In the genomic region with DNA sequence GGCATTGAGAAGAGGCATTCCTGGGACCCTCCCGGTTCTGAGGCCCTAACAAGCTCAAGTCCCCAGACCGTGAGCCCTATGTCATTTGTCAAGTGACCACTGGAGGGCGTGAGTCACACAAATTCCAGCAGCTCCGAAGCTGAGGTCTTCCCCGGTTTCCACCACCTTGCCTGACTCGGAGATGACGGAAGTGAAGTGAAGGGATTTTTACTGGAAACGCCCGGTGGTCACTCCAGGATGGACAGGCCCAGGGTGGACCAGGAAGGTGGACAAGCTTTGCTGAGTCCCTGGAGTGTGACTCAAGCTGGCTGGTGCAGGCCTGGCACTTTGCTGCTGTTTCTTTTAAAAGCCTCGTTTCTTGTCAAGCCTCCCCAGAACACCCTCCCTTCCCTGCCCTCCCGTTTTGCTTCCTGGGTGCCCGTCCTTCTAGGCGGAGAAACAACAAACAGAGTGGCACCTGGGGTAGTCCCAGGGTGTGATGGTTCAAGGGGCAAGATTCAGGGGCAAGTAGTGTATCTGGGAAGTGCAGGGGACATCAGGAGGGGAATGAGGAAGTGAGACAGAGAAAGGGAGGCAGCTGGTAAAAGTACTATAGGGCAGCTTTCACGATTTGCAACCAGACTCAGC, we compare ENCODE assay signal across 9 cellular contexts. TPM values are rescaled to one million over a fixed set of nuclear protein-coding genes. Genes with fewer than 3 reads are reported as not detected.
DNase-seq lines count a peak whose midpoint lies in the region; ATAC-seq, FAIRE-seq and TF ChIP-seq lines count a peak whose summit lies in the region.
"Had no signal": no experiment of that assay in that cellular context is flagged by ENCODE, and none has a peak within 500 bp of the region (broad histone marks: within the 10 kb centered on the region; RNA-seq: fewer than 3 reads in every experiment).

No MANE protein-coding gene starts in this region.

- peak overlapping the region; percentile 50 for H3K4me3 Mint-ChIP-seq in activated CD4-positive, alpha-beta T cell treated with anti-CD3 and anti-CD28 coated beads for 36 hours

- 0 out of 5 replicates have a peak, but pooled peaks cover 0 to 1% of the 10 kb centered on the region in 2 experiments for H3K27me3 ChIP-seq in HepG2 (ENCODE audit: control insufficient read depth in 1 of 2, insufficient read depth in 2 of 2, low read length in 2 of 2)

- in situ Hi-C loops in HepG2 (cut with HindIII; ENCODE audit: extremely low pct_ligation_motif_present, low pct_unique_long_range_greater_than_20kb): loop anchor here (5.0 kb wide), 1 partner anchor 72 kb away; no protein-coding TSS in a partner anchor

- H3K79me2 ChIP-seq in HepG2 (ENCODE audit: insufficient read depth, low read length): no peaks in the 10 kb centered on the region

- H3K4me3 ChIP-seq in coronary artery: peak overlapping the region; percentile 66
- peak overlapping the region; percentile 23 to 55 (median 27); a peak in 3 of 6 replicates for H3K4me3 ChIP-seq in HepG2 (replicated peaks in 1 of 3; ENCODE audit: insufficient read depth in 1 of 3, low read depth in 2 of 3, low read length in 3 of 3)

- peak overlapping the region; percentile 94 for H3K27ac Mint-ChIP-seq in activated CD4-positive, alpha-beta T cell treated with anti-CD3 and anti-CD28 coated beads for 36 hours

- TF ChIP-seq EP300 in HepG2 (IDR thresholded peaks at IDR 0.05; ENCODE audit: low read depth in 2 of 2, low read length in 2 of 2) (no peak), HepG2 (CRISPR knock-in tag; IDR thresholded peaks at IDR 0.05; ENCODE audit: borderline replicate concordance) (no peak)

- no peaks in the 10 kb centered on the region for H3K36me3 ChIP-seq in HepG2 (replicated peaks in 1 of 2; ENCODE audit: control insufficient read depth in 1 of 2, insufficient read depth in 2 of 2, low read length in 2 of 2)

- TF ChIP-seq CTCF in coronary artery (IDR thresholded peaks at IDR 0.05) (peak; percentile 70), HepG2 (CRISPR knock-in tag; IDR thresholded peaks at IDR 0.05) (peak; percentile 95)

- POLR2A ChIA-PET in activated CD4-positive, alpha-beta T cell treated with anti-CD3 and anti-CD28 coated beads for 36 hours (lab: Charles Lee): interaction anchor here (1.4 kb wide), 1 partner anchor 74 kb away, joined by 4 read pairs; no protein-coding TSS in a partner anchor
- POLR2A ChIA-PET in HepG2 (lab: Yijun Ruan, JAX): interaction anchor here (0.6 to 1.2 kb wide), 2 partner anchors 74 to 166 kb away, joined by 5 to 12 read pairs; no protein-coding TSS in a partner anchor

- H3K4me1 Mint-ChIP-seq in activated CD4-positive, alpha-beta T cell treated with anti-CD3 and anti-CD28 coated beads for 36 hours: peaks cover 41% of the 10 kb centered on the region

- peak; percentile 45 for ATAC-seq in HG03175 (IDR thresholded peaks at IDR 0.05; ENCODE audit: unreplicated experiment)
- peak; percentile 54 for ATAC-seq in activated CD4-positive, alpha-beta T cell treated with anti-CD3 and anti-CD28 coated beads for 36 hours
- ATAC-seq in HepG2: peak; percentile 94

- H3K9ac ChIP-seq in HepG2 (ENCODE audit: insufficient read depth, low read depth, low read length): no peak overlapping the region; the same call in 1 of the 2 replicates

- peak; percentile 88 for FAIRE-seq in HepG2 (lab: Jason Lieb, UNC)
- FAIRE-seq: A204.1 had no signal

- intact Hi-C loops in activated CD4-positive, alpha-beta T cell treated with anti-CD3 and anti-CD28 coated beads for 36 hours (cut with DNase I, micrococcal nuclease): loop anchor here (1.0 to 5.0 kb wide), 6 partner anchors 45 to 513 kb away; a partner anchor contains a TSS
- intact Hi-C loops in HepG2 (cut with micrococcal nuclease; ENCODE audit: unreplicated experiment): loop anchor here (1.0 to 5.0 kb wide), 3 partner anchors 45 to 153 kb away; no protein-coding TSS in a partner anchor

- no peaks in the 10 kb centered on the region for H3K9me3 ChIP-seq in HepG2 (ENCODE audit: low read length)

- CTCF ChIA-PET in activated CD4-positive, alpha-beta T cell treated with anti-CD3 and anti-CD28 coated beads for 36 hours (lab: Charles Lee): interaction anchor here (0.6 to 7.2 kb wide), 40 partner anchors 9 to 634 kb away, joined by 3 to 320 read pairs (median 5); a partner anchor contains a TSS
- CTCF ChIA-PET in HepG2 (lab: Yijun Ruan, JAX; ENCODE audit: low intra/inter-chr PET ratio, low total read pairs): interaction anchor here (1.2 to 4.2 kb wide), 2 partner anchors 74 to 87 kb away, joined by 6 to 46 read pairs; a partner anchor contains a TSS

- WGBS in HepG2 (ENCODE audit: low lambda C conversion rate): 2% methylated on average over 10 of the region's 14 CpGs

- H3K36me3 Mint-ChIP-seq in activated CD4-positive, alpha-beta T cell treated with anti-CD3 and anti-CD28 coated beads for 36 hours (ENCODE audit: low read depth): no peaks in the 10 kb centered on the region

- no peaks in the 10 kb centered on the region for H4K20me1 ChIP-seq in HepG2 (ENCODE audit: insufficient read depth, low read length)

- peaks cover 17% of the 10 kb centered on the region for H3K4me1 ChIP-seq in HepG2 (ENCODE audit: insufficient read depth, low read length)

- BruUV-seq in HepG2 (replicated peaks; lab: Mats Ljungman, UMichigan): no TSS peak

- TF ChIP-seq RAD21 in HepG2 (CRISPR knock-in tag; IDR thresholded peaks at IDR 0.05): peak; percentile 78

- H3K27ac ChIP-seq in coronary artery: peak overlapping the region; percentile 44 to 50
- no peak overlapping the region for H3K27ac ChIP-seq in HepG2 (ENCODE audit: extremely low read length, insufficient read depth, low read length)

- H3K4me2 ChIP-seq in HepG2 (ENCODE audit: low read depth, low read length): peak overlapping the region; percentile 85

- H2AFZ ChIP-seq in HepG2 (ENCODE audit: low read length): peak overlapping the region; percentile 71

- DNase-seq in NCI-H2081 (lab: John Stamatoyannopoulos, UW) (peak; percentile 62 to 70), NCI-H2081 treated with DMSO at 0.1 percent for 48 hours (lab: John Stamatoyannopoulos, UW) (no peak), NCI-H446 treated with DMSO at 0.1 percent for 48 hours (lab: John Stamatoyannopoulos, UW) (peak; percentile 25), coronary artery (ENCODE audit: low spot score) (peak; percentile 85), HepG2 (ENCODE audit: low spot score) (peak; percentile 78)
- DNase-seq in activated CD4-positive, alpha-beta T cell treated with anti-CD3 and anti-CD28 coated beads for 36 hours: peak; percentile 88
- peak; percentile 68 for DNase-seq in stimulated activated CD4-positive, alpha-beta T cell treated with anti-CD3 and anti-CD28 coated beads, Interleukin-2, amount 100 ng/mL, for 4 hours (ENCODE audit: low read depth)

- no peak for TF ChIP-seq POLR2A in HepG2 (IDR thresholded peaks at IDR 0.05; ENCODE audit: insufficient read depth in 1 of 2, low read depth in 2 of 2, low read length in 2 of 2)

- H3K9me3 Mint-ChIP-seq in activated CD4-positive, alpha-beta T cell treated with anti-CD3 and anti-CD28 coated beads for 36 hours (ENCODE audit: low read depth): peaks cover 5% of the 10 kb centered on the region

- H3K27me3 Mint-ChIP-seq in activated CD4-positive, alpha-beta T cell treated with anti-CD3 and anti-CD28 coated beads for 36 hours: no peaks in the 10 kb centered on the region

TF ChIP-seq in HepG2, 621 proteins besides CTCF, POLR2A, EP300 and RAD21 (continues in another document):
- TF ChIP-seq ZNF333 (CRISPR knock-in tag; IDR thresholded peaks at IDR 0.05; ENCODE audit: borderline replicate concordance): no peak
- 0 out of 2 replicates have a peak, but pooled peaks have one; percentile 16 for TF ChIP-seq CREB1 (IDR thresholded peaks at IDR 0.05)
- no peak for TF ChIP-seq CREB1 (CRISPR knock-in tag; IDR thresholded peaks at IDR 0.05)
- 0 out of 2 replicates have a peak, but pooled peaks have one; percentile 23 for TF ChIP-seq RFXAP (CRISPR knock-in tag; IDR thresholded peaks at IDR 0.05; ENCODE audit: borderline replicate concordance)
- TF ChIP-seq TEAD3 (CRISPR knock-in tag; optimal IDR thresholded peaks at IDR 0.05; ENCODE audit: borderline replicate concordance): peak; percentile 88
- no peak for TF ChIP-seq SRF (IDR thresholded peaks at IDR 0.05; ENCODE audit: low read depth, low read length)
- TF ChIP-seq ZNF33B (CRISPR knock-in tag; IDR thresholded peaks at IDR 0.05): no peak
- TF ChIP-seq SALL1 (CRISPR knock-in tag; IDR thresholded peaks at IDR 0.05): 0 out of 2 replicates have a peak, but pooled peaks have one; percentile 15
- TF ChIP-seq KDM5B (CRISPR knock-in tag; IDR thresholded peaks at IDR 0.05; ENCODE audit: borderline replicate concordance): no peak
- peak; percentile 44; the same call in 1 of the 2 replicates for TF ChIP-seq GABPB1 (CRISPR knock-in tag; IDR thresholded peaks at IDR 0.05)

RNA-seq across cellular contexts. Expression of a gene that starts 5.3 kb away (rescaled TPM):
- total RNA-seq in activated CD4-positive, alpha-beta T cell treated with anti-CD3 and anti-CD28 coated beads for 36 hours: under 1 TPM; 0.07 to 0.09 TPM
- total RNA-seq in HepG2 (2016; rRNA removed; fragmentation: Illumina TruSeq; extraction: Trizol): 0.02 TPM in 1 of 2 replicates, not detected in the other
- total RNA-seq in HepG2 (2016; cell fraction: cytosol; rRNA removed; fragmentation: Illumina TruSeq; extraction: Trizol; ENCODE audit: low read depth): not detected in 2 replicates
- total RNA-seq in HepG2 (2016; cell fraction: insoluble cytoplasmic fraction; rRNA removed; fragmentation: Illumina TruSeq; extraction: Trizol): not detected in 2 replicates
- total RNA-seq in HepG2 (2016; cell fraction: membrane; rRNA removed; fragmentation: Illumina TruSeq; extraction: Trizol): not detected in 2 replicates
- total RNA-seq in HepG2 (2016; cell fraction: nucleus; rRNA removed; fragmentation: Illumina TruSeq; extraction: Trizol): not detected in 2 replicates
- polyA plus RNA-seq in HepG2 (2011; rRNA removed): 0.03 TPM in 1 of 2 replicates, not detected in the other
- not detected in 2 replicates for polyA plus RNA-seq in HepG2 (2011; cell fraction: cytosol; rRNA removed)
- polyA plus RNA-seq in HepG2 (2011; cell fraction: nucleus; rRNA removed): not detected in 2 replicates
- polyA plus RNA-seq in HepG2 (2012): not detected in 2 replicates
- polyA plus RNA-seq in HepG2 (2016; cell fraction: cytosol; fragmentation: Illumina TruSeq; extraction: Trizol; ENCODE audit: low read depth): not detected in 2 replicates
- polyA plus RNA-seq in HepG2 (2016; cell fraction: insoluble cytoplasmic fraction; fragmentation: Illumina TruSeq; extraction: Trizol; ENCODE audit: low read depth): not detected in 2 replicates
- polyA plus RNA-seq in HepG2 (2016; cell fraction: membrane; fragmentation: Illumina TruSeq; extraction: Trizol; ENCODE audit: low read depth): not detected in 2 replicates
- polyA plus RNA-seq in HepG2 (2016; cell fraction: nucleus; fragmentation: Illumina TruSeq; extraction: Trizol; ENCODE audit: insufficient read depth, low read depth): not detected in 2 replicates
- not detected in 2 replicates for polyA minus RNA-seq in HepG2 (2011; rRNA and poly(A)+ RNA removed; ENCODE audit: low replicate concordance)
- polyA minus RNA-seq in HepG2 (2011; cell fraction: cytosol; rRNA and poly(A)+ RNA removed): not detected in 2 replicates
- polyA minus RNA-seq in HepG2 (2011; cell fraction: nucleus; rRNA and poly(A)+ RNA removed): not detected in 2 replicates
